ENCODE assay signal across 20 cellular contexts in genomic region chr2:2127474-2127873, GRCh38.
"Had no signal": no experiment of that assay in that cellular context is flagged by ENCODE, and none has a peak within 500 bp of the region (broad histone marks: within the 10 kb centered on the region; RNA-seq: fewer than 3 reads in every experiment).

No MANE protein-coding gene starts in this region.

- H3K36me3 ChIP-seq: esophagus squamous epithelium, gastroesophageal sphincter, neutrophil, stomach, thoracic aorta, transverse colon had no signal

- ATAC-seq: effector memory CD8-positive, alpha-beta T cell; gastroesophageal sphincter; left ventricle myocardium superior; right cardiac atrium had no signal

- H3K4me1 ChIP-seq: esophagus squamous epithelium, gastroesophageal sphincter, stomach, transverse colon had no signal

- H3K27me3 ChIP-seq: esophagus squamous epithelium, neutrophil, transverse colon had no signal

- H3K4me3 Mint-ChIP-seq: effector memory CD8-positive, alpha-beta T cell; immature natural killer cell; naive B cell; nephron had no signal

- H3K27ac Mint-ChIP-seq: effector memory CD8-positive, alpha-beta T cell; immature natural killer cell; naive B cell; nephron had no signal

- H3K4me1 Mint-ChIP-seq: immature natural killer cell, naive B cell, nephron had no signal

- H3K27me3 Mint-ChIP-seq: effector memory CD8-positive, alpha-beta T cell had no signal

- H3K36me3 Mint-ChIP-seq: immature natural killer cell, naive B cell had no signal

- H3K9me3 ChIP-seq: esophagus squamous epithelium, gastroesophageal sphincter, neutrophil, stomach, thoracic aorta, transverse colon had no signal

- H3K4me3 ChIP-seq: esophagus squamous epithelium, gastroesophageal sphincter, lung, stomach, thoracic aorta, transverse colon had no signal

- DNase-seq: cortex of kidney; effector memory CD8-positive, alpha-beta T cell; esophagus squamous epithelium; foreskin fibroblast; immature natural killer cell; left ventricle myocardium superior; mesenchymal stem cell; naive B cell; right cardiac atrium; small intestine; stimulated activated CD4-positive, alpha-beta T cell treated with anti-CD3 and anti-CD28 coated beads, Interleukin-12 subunit alpha, Interleukin-12 subunit beta, amount 100 ng/mL, for 4 hours; stimulated activated naive CD4-positive, alpha-beta T cell; stomach; substantia nigra; transverse colon had no signal

- H3K9me3 Mint-ChIP-seq: immature natural killer cell, nephron had no signal
